In the genomic region with DNA sequence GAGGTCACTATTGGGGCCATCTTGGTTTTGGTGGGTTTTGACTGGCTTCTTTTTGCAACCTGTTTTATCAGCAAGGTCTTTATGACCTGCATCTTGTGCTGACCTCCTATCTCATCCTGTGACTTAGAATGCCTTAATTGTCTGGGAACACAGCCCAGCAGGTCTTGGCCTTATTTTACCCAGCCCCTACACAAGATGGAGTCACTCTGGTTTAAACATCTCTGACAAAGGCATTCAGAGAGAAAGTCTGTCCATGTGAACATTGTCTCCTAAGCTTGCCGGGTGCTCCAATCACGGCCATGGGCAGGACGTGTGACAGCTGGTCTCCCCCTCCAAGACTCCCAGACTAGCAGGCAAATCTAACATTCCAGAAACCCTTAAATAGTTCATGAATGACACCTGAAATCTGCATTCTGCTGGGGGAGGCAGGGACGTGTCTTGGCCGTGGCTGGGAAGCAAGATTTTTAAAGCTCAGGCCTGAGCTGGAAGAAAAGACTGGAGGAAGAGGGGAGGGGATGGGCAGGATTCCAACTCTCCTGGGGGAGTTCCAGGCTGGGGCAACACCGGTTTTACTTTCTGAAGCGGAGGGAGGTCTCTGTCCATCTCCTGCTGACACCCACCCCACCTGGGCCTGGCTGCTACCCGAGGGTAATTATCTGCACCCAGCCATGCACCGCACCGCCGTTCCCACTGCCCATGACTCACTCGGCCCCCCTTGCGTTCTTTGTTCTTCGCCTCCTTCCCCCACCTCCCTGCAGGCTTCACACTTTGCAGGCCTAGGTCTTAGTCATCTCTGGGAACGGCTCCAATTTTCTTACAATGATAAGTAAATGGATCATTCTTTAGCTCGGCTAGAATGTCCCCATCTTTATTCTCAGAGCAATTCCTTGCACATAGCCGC, we compare ENCODE assay signal across 9 cellular contexts. TPM values are rescaled to one million over a fixed set of nuclear protein-coding genes. Genes with fewer than 3 reads are reported as not detected.
DNase-seq lines count a peak whose midpoint lies in the region; ATAC-seq and TF ChIP-seq lines count a peak whose summit lies in the region.
"Had no signal": no experiment of that assay in that cellular context is flagged by ENCODE, and none has a peak within 500 bp of the region (broad histone marks: within the 10 kb centered on the region; RNA-seq: fewer than 3 reads in every experiment).

No MANE protein-coding gene starts in this region.

- no peak for TF ChIP-seq CTCF in RWPE2 (IDR thresholded peaks at IDR 0.05; ENCODE audit: poor library complexity, severe bottlenecking)
- no peak for TF ChIP-seq CTCF in fibroblast of villous mesenchyme (IDR thresholded peaks at IDR 0.05; ENCODE audit: insufficient read depth, low read depth, low read length)
- TF ChIP-seq CTCF in GM13976 (IDR thresholded peaks at IDR 0.05; ENCODE audit: borderline replicate concordance, control extremely low read depth, extremely low read depth, insufficient read depth, missing control alignments) = no peak

- peak; percentile 12 for DNase-seq in NCI-H2171 treated with DMSO at 0.1 percent for 48 hours (lab: John Stamatoyannopoulos, UW)
- no peak for DNase-seq in NCI-H2171 (lab: John Stamatoyannopoulos, UW)
- DNase-seq in RWPE2 (ENCODE audit: low spot score) = peak; percentile 99
- peak; percentile 79 for DNase-seq in fibroblast of villous mesenchyme (ENCODE audit: low read depth)
- peak in 49 of 56 donors; percentile 0 to 92 (median 27) for DNase-seq in nucleus accumbens (lab: John Stamatoyannopoulos, UW)
- DNase-seq in GM13976 (ENCODE audit: low spot score) = no peak

- H3K36me3 ChIP-seq in RWPE2 (ENCODE audit: low read depth) = no peaks in the 10 kb centered on the region

- no peaks in the 10 kb centered on the region for H3K27me3 ChIP-seq in RWPE2 (ENCODE audit: insufficient read depth, poor library complexity, severe bottlenecking)

- H3K9me3 ChIP-seq in RWPE2 (ENCODE audit: severe bottlenecking) = no peaks in the 10 kb centered on the region

- H3K27ac ChIP-seq in RWPE2 (ENCODE audit: poor library complexity, severe bottlenecking) = peak overlapping the region; percentile 71

- ATAC-seq in RWPE2 (ENCODE audit: low read depth) = peak; percentile 96
- ATAC-seq in GM21360 (IDR thresholded peaks at IDR 0.05; ENCODE audit: unreplicated experiment) = no peak
- no peak for ATAC-seq in GM19023 (IDR thresholded peaks at IDR 0.05; ENCODE audit: unreplicated experiment)

- H3K4me1 ChIP-seq in RWPE2 (ENCODE audit: insufficient read depth, poor library complexity, severe bottlenecking) = peaks cover 8% of the 10 kb centered on the region

- in situ Hi-C loops in GM13976 (cut with MboI; ENCODE audit: low sequenced_read_pairs, unreplicated experiment) = no loop called here

- no peak overlapping the region for H3K4me3 ChIP-seq in RWPE2 (ENCODE audit: severe bottlenecking)
- H3K4me3 ChIP-seq in fibroblast of villous mesenchyme (ENCODE audit: low read depth, low read length) = no peak overlapping the region

RNA-seq across cellular contexts. Expression of a gene that starts 11.5 kb away (rescaled TPM):
- not detected in 2 replicates for total RNA-seq in fibroblast of villous mesenchyme
- total RNA-seq: B cell had no signal

RNA-seq across cellular contexts. Expression of a gene that starts 32.0 kb away (rescaled TPM):
- total RNA-seq in fibroblast of villous mesenchyme = not detected in 2 replicates
- total RNA-seq: B cell had no signal

RNA-seq across cellular contexts. Expression of a gene that starts 40.2 kb away (rescaled TPM):
- total RNA-seq in fibroblast of villous mesenchyme = not detected in 2 replicates
- total RNA-seq: B cell had no signal

RNA-seq across cellular contexts. Expression of a gene that starts 51.4 kb away (rescaled TPM):
- not detected in 2 replicates for total RNA-seq in fibroblast of villous mesenchyme
- total RNA-seq: B cell had no signal

Comparison
In these comparisons a context has a peak if more than half of its experiments do, and no peak if none do; other contexts are left out.
1. DNase-seq: peak in NCI-H2171 treated with DMSO at 0.1 percent for 48 hours (single experiment), RWPE2 (single experiment), fibroblast of villous mesenchyme (single experiment) and nucleus accumbens (49 of 56); none in NCI-H2171 (single experiment) and GM13976 (single experiment).